1 cellular context compared by ENCODE assay signal in genomic region chr22:25402501-25403283, GRCh38.
TF ChIP-seq lines count a peak whose summit lies in the region.

No MANE protein-coding gene starts in this region.

TF ChIP-seq in HepG2, 621 proteins besides CTCF, POLR2A, EP300 and RAD21 (continued from another document):
- no peak for TF ChIP-seq ZBTB14 (CRISPR knock-in tag; IDR thresholded peaks at IDR 0.05)
- TF ChIP-seq RFXANK (CRISPR knock-in tag; IDR thresholded peaks at IDR 0.05), result no peak
- TF ChIP-seq HDAC6 (IDR thresholded peaks at IDR 0.05; ENCODE audit: low read depth, low read length), result no peak
- no peak for TF ChIP-seq ZNF839 (CRISPR knock-in tag; IDR thresholded peaks at IDR 0.05; ENCODE audit: borderline replicate concordance)
- peak; percentile 64 for TF ChIP-seq XRCC5 (optimal IDR thresholded peaks at IDR 0.05; ENCODE audit: low read length)
- no peak for TF ChIP-seq ZKSCAN8 (CRISPR knock-in tag; IDR thresholded peaks at IDR 0.05; ENCODE audit: borderline replicate concordance)
- peak; percentile 92 for TF ChIP-seq MIER2 (CRISPR knock-in tag; IDR thresholded peaks at IDR 0.05)
- TF ChIP-seq CHCHD3 (CRISPR knock-in tag; IDR thresholded peaks at IDR 0.05), result peak; percentile 76
- no peak for TF ChIP-seq ETS1 (CRISPR knock-in tag; IDR thresholded peaks at IDR 0.05)
- TF ChIP-seq ZNF639 (CRISPR knock-in tag; conservative IDR thresholded peaks at IDR 0.05), result no peak
- TF ChIP-seq ASH2L (IDR thresholded peaks at IDR 0.05; ENCODE audit: insufficient read length, low read depth, low read length), result peak; percentile 40
- TF ChIP-seq ZNF678 (CRISPR knock-in tag; IDR thresholded peaks at IDR 0.05), result no peak
- TF ChIP-seq TFDP1 (CRISPR knock-in tag; IDR thresholded peaks at IDR 0.05; ENCODE audit: borderline replicate concordance), result no peak
- no peak for TF ChIP-seq GABPA (IDR thresholded peaks at IDR 0.05; ENCODE audit: low read depth, low read length)
- peak; percentile 46 for TF ChIP-seq GABPA (CRISPR knock-in tag; IDR thresholded peaks at IDR 0.05; ENCODE audit: low read depth)
- no peak for TF ChIP-seq ZNF430 (CRISPR knock-in tag; IDR thresholded peaks at IDR 0.05)
- peak; percentile 55; the same call in 1 of the 2 replicates for TF ChIP-seq ZNF740 (CRISPR knock-in tag; IDR thresholded peaks at IDR 0.05)
- no peak for TF ChIP-seq CERS6 (CRISPR knock-in tag; IDR thresholded peaks at IDR 0.05)
- peak; percentile 77; the same call in 1 of the 2 replicates for TF ChIP-seq ZNF503 (CRISPR knock-in tag; IDR thresholded peaks at IDR 0.05)
- no peak; the same call in 1 of the 2 replicates for TF ChIP-seq ZNF281 (CRISPR knock-in tag; IDR thresholded peaks at IDR 0.05; ENCODE audit: borderline replicate concordance)
- no peak for TF ChIP-seq ZNF713 (CRISPR knock-in tag; IDR thresholded peaks at IDR 0.05)
- TF ChIP-seq ZNF251 (CRISPR knock-in tag; IDR thresholded peaks at IDR 0.05), result no peak
- TF ChIP-seq RBAK (CRISPR knock-in tag; IDR thresholded peaks at IDR 0.05), result no peak
- TF ChIP-seq ZNF652 (CRISPR knock-in tag; IDR thresholded peaks at IDR 0.05; ENCODE audit: borderline replicate concordance, low read depth), result 0 out of 2 replicates have a peak, but pooled peaks have one; percentile 19
- TF ChIP-seq ZNF816 (CRISPR knock-in tag; IDR thresholded peaks at IDR 0.05; ENCODE audit: borderline replicate concordance), result no peak
- TF ChIP-seq IRF2 (CRISPR knock-in tag; IDR thresholded peaks at IDR 0.05), result peak; percentile 78
- no peak for TF ChIP-seq MZF1 (CRISPR knock-in tag; IDR thresholded peaks at IDR 0.05; ENCODE audit: borderline replicate concordance)
- TF ChIP-seq HES4 (CRISPR knock-in tag; IDR thresholded peaks at IDR 0.05; ENCODE audit: borderline replicate concordance), result no peak
- peak; percentile 72; the same call in 1 of the 2 replicates for TF ChIP-seq ZNF800 (CRISPR knock-in tag; IDR thresholded peaks at IDR 0.05)
- TF ChIP-seq NFIC (IDR thresholded peaks at IDR 0.05; ENCODE audit: low read length), result no peak
